18 cellular contexts compared by ENCODE assay signal in the genomic region with DNA sequence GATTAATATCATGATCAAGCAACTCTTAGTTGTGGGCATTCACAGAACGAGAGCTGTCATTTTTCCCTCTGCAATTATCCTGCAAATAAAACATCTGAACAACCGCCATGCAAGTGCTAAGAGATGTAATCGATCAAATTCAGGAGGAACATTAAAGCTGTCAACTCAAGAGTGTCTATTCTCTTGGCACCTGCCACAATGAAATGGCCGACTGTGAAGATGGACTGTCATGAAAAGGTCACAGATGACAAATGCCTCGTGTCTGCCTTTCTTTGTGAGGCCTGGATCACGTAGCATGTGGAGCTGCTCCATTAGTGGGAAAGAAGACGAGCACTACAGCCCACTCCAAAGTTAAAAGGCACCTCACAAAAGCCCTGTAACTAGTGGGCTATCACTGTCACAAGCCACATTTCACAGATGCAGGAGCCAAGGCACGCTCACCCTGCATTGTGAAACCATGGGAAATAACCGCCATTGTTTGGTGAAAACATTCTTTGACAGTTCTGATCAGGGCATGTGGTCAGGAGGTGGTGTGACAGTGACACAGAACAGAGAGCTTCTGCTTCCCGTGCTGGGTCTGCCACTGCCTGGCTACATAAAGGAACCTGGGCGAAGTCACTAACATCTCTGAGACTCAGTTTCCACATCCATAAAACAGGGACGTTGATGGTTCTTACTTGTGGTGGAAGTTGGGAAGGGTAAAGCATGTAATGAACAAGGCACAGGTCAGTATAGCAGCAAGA.
"Had no signal": no experiment of that assay in that cellular context is flagged by ENCODE, and none has a peak within 500 bp of the region (broad histone marks: within the 10 kb centered on the region; RNA-seq: fewer than 3 reads in every experiment).

No MANE protein-coding gene starts in this region.

- H2AFZ ChIP-seq: hepatocyte, neural progenitor cell had no signal

- H3K79me2 ChIP-seq: hepatocyte had no signal

- H3K4me3 ChIP-seq: breast epithelium, hepatocyte, neural progenitor cell, pancreas, suprapubic skin, upper lobe of left lung had no signal

- H3K27ac ChIP-seq: breast epithelium, hepatocyte, neural progenitor cell, pancreas, suprapubic skin, upper lobe of left lung had no signal

- H3K9ac ChIP-seq: neural progenitor cell had no signal

- FAIRE-seq: pancreas had no signal

- H3K36me3 ChIP-seq: breast epithelium, neural progenitor cell, pancreas had no signal

- H3K27me3 ChIP-seq: breast epithelium, hepatocyte, neural progenitor cell, pancreas, suprapubic skin, upper lobe of left lung had no signal

- H3K4me1 ChIP-seq: breast epithelium, pancreas, suprapubic skin, upper lobe of left lung had no signal

- H3K9me3 ChIP-seq: breast epithelium, pancreas, suprapubic skin, upper lobe of left lung had no signal

- DNase-seq: activated CD4-positive, alpha-beta T cell treated with anti-CD3 and anti-CD28 coated beads for 1 hour; activated CD4-positive, alpha-beta T cell treated with anti-CD3 and anti-CD28 coated beads, Interleukin-2, amount 50 U/mL, for 48 hours; activated CD8-positive, alpha-beta memory T cell treated with anti-CD3 and anti-CD28 coated beads, Interleukin-2, amount 10 ng/mL, durations not matched to agents 7 days and 5 days; activated effector memory CD4-positive, alpha-beta T cell treated with anti-CD3 and anti-CD28 coated beads, Interleukin-2, amount 50 U/mL, for 16 hours; activated T-cell treated with anti-CD3 and anti-CD28 coated beads, Interleukin-2, amount 50 U/mL, for 4 hours; dermis blood vessel endothelial cell; endodermal cell; erythroblast; mesendoderm; pancreas; stimulated activated CD4-positive, alpha-beta T cell treated with anti-CD3 and anti-CD28 coated beads, Interleukin-4, amount 100 ng/mL, for 1 hour; stimulated activated CD8-positive, alpha-beta memory T cell treated with anti-CD3 and anti-CD28 coated beads, Interleukin-4, amount 100 ng/mL, for 48 hours; stimulated activated naive CD8-positive, alpha-beta T cell treated with anti-CD3 and anti-CD28 coated beads, Interleukin-15, Interleukin-2, amounts not matched to agents 100 U/mL and 50 U/mL, for 24 hours; upper lobe of left lung had no signal

- H3K4me2 ChIP-seq: hepatocyte, neural progenitor cell had no signal
